1 cellular context compared by ENCODE assay signal in genomic region chr3:197010556-197011351, GRCh38.
TF ChIP-seq lines count a peak whose summit lies in the region.

No MANE protein-coding gene starts in this region.

TF ChIP-seq in H1, 55 proteins besides CTCF, POLR2A, EP300 and RAD21:
- no peak for TF ChIP-seq KDM4A (IDR thresholded peaks at IDR 0.05; ENCODE audit: low read depth, low read length, severe bottlenecking)
- TF ChIP-seq GABPA (IDR thresholded peaks at IDR 0.05; ENCODE audit: borderline replicate concordance, insufficient read depth, low read length) = no peak
- TF ChIP-seq SIN3A (conservative IDR thresholded peaks at IDR 0.05 in 1 of 2, IDR thresholded peaks at IDR 0.05 in 1 of 2; ENCODE audit: low read depth in 1 of 2, low read length in 2 of 2) = no peak
- TF ChIP-seq MAFK (IDR thresholded peaks at IDR 0.05; ENCODE audit: low read depth, low read length) = no peak
- no peak for TF ChIP-seq CREB1 (IDR thresholded peaks at IDR 0.05)
- no peak for TF ChIP-seq KDM1A (IDR thresholded peaks at IDR 0.05; ENCODE audit: borderline replicate concordance, low read length)
- TF ChIP-seq POU5F1 (IDR thresholded peaks at IDR 0.05; ENCODE audit: low read depth, low read length) = no peak
- TF ChIP-seq RBBP5 (IDR thresholded peaks at IDR 0.05; ENCODE audit: borderline replicate concordance, low read depth, low read length) = no peak
- TF ChIP-seq FOSL1 (IDR thresholded peaks at IDR 0.05; ENCODE audit: insufficient read depth, low read depth, low read length) = no peak
- TF ChIP-seq ATF3 (IDR thresholded peaks at IDR 0.05; ENCODE audit: insufficient read depth, low read depth, low read length) = no peak
- no peak for TF ChIP-seq SP1 (IDR thresholded peaks at IDR 0.05; ENCODE audit: low read depth, low read length)
- no peak for TF ChIP-seq CBX8 (IDR thresholded peaks at IDR 0.05; ENCODE audit: borderline replicate concordance, low read depth, low read length)
